In genomic region chr3:29565236-29565635, GRCh38 we compare ENCODE assay signal across 23 cellular contexts.
"Had no signal": no experiment of that assay in that cellular context is flagged by ENCODE, and none has a peak within 500 bp of the region (broad histone marks: within the 10 kb centered on the region; RNA-seq: fewer than 3 reads in every experiment).

No MANE protein-coding gene starts in this region.

- H3K27ac ChIP-seq: epithelial cell of prostate, neutrophil, parathyroid adenoma, WERI-Rb-1 had no signal

- H3K9me3 Mint-ChIP-seq: activated naive CD8-positive, alpha-beta T cell treated with anti-CD3 and anti-CD28 coated beads for 36 hours; activated T-helper 1 cell treated with anti-CD3 and anti-CD28 coated beads, Interleukin-12 subunit alpha, Interleukin-12 subunit beta, Interleukin-2, Interleukin-4 antibody, amounts not matched to agents 30 ng/mL and 10 ng/mL and 1 ng/mL, durations not matched to agents 14 hours and 24 hours and 36 hours; mesothelial cell of epicardium had no signal

- H3K27me3 ChIP-seq: neutrophil, thyroid gland had no signal

- DNase-seq: activated CD4-positive, alpha-beta T cell treated with anti-CD3 and anti-CD28 coated beads, Interleukin-2, amount 50 U/mL, for 4 hours; activated gamma-delta T cell treated with Interleukin-2 at 50 U/mL for 16 hours; activated naive CD8-positive, alpha-beta T cell treated with anti-CD3 and anti-CD28 coated beads for 36 hours; activated T-cell treated with anti-CD3 and anti-CD28 coated beads for 4 hours; cerebellar nuclear complex; effector CD8-positive, alpha-beta T cell; foreskin melanocyte; glutamatergic neuron; hypothalamus; islet precursor cell; stimulated activated CD4-positive, alpha-beta T cell treated with anti-CD3 and anti-CD28 coated beads, Interleukin-12 subunit alpha, Interleukin-12 subunit beta, amount 100 ng/mL, for 4 hours; stimulated activated CD4-positive, alpha-beta T cell treated with anti-CD3 and anti-CD28 coated beads, Interleukin-1b, Interleukin-23, amount 100 ng/mL, for 48 hours; stimulated activated CD8-positive, alpha-beta memory T cell treated with anti-CD3 and anti-CD28 coated beads, Interleukin-4, amount 100 ng/mL, for 48 hours; stimulated activated naive CD4-positive, alpha-beta T cell treated with Interleukin-2 at 50 U/mL for 16 hours; thyroid gland; WERI-Rb-1 had no signal

- H3K4me1 Mint-ChIP-seq: activated naive CD8-positive, alpha-beta T cell treated with anti-CD3 and anti-CD28 coated beads for 36 hours had no signal

- H3K4me1 ChIP-seq: parathyroid adenoma had no signal

- H3K4me3 ChIP-seq: thyroid gland had no signal

- H3K36me3 ChIP-seq: neutrophil, thyroid gland, WERI-Rb-1 had no signal

- H3K9ac ChIP-seq: parathyroid adenoma had no signal

- H3K9me3 ChIP-seq: neutrophil, thyroid gland had no signal

- ATAC-seq: natural killer cell treated with Interleukin-12 subunit alpha and Interleukin-12 subunit beta and Interleukin-15 and Interleukin-18, amount 100 ng/mL, for 72 hours had no signal

- H3K36me3 Mint-ChIP-seq: activated naive CD8-positive, alpha-beta T cell treated with anti-CD3 and anti-CD28 coated beads for 36 hours; mesothelial cell of epicardium; natural killer cell treated with Interleukin-12 subunit alpha and Interleukin-12 subunit beta and Interleukin-15 and Interleukin-18, amount 100 ng/mL, for 72 hours had no signal

- H3K27ac Mint-ChIP-seq: activated naive CD8-positive, alpha-beta T cell treated with anti-CD3 and anti-CD28 coated beads for 36 hours; activated T-helper 1 cell treated with anti-CD3 and anti-CD28 coated beads, Interleukin-12 subunit alpha, Interleukin-12 subunit beta, Interleukin-2, Interleukin-4 antibody, amounts not matched to agents 30 ng/mL and 10 ng/mL and 1 ng/mL, durations not matched to agents 14 hours and 24 hours and 36 hours; dendritic cell treated with granulocyte-macrophage colony-stimulating factor and Interleukin-4, amounts not matched to agents 40 ng/mL and 50 ng/mL, for 4 days; mesothelial cell of epicardium; natural killer cell treated with Interleukin-12 subunit alpha and Interleukin-12 subunit beta and Interleukin-15 and Interleukin-18, amount 100 ng/mL, for 72 hours had no signal

- H3K27me3 Mint-ChIP-seq: dendritic cell treated with granulocyte-macrophage colony-stimulating factor and Interleukin-4, amounts not matched to agents 40 ng/mL and 50 ng/mL, for 4 days; natural killer cell treated with Interleukin-12 subunit alpha and Interleukin-12 subunit beta and Interleukin-15 and Interleukin-18, amount 100 ng/mL, for 72 hours had no signal

- H2AFZ ChIP-seq: parathyroid adenoma had no signal

- H3K4me3 Mint-ChIP-seq: activated naive CD8-positive, alpha-beta T cell treated with anti-CD3 and anti-CD28 coated beads for 36 hours; activated T-helper 1 cell treated with anti-CD3 and anti-CD28 coated beads, Interleukin-12 subunit alpha, Interleukin-12 subunit beta, Interleukin-2, Interleukin-4 antibody, amounts not matched to agents 30 ng/mL and 10 ng/mL and 1 ng/mL, durations not matched to agents 14 hours and 24 hours and 36 hours; dendritic cell treated with granulocyte-macrophage colony-stimulating factor and Interleukin-4, amounts not matched to agents 40 ng/mL and 50 ng/mL, for 4 days; mesothelial cell of epicardium; natural killer cell treated with Interleukin-12 subunit alpha and Interleukin-12 subunit beta and Interleukin-15 and Interleukin-18, amount 100 ng/mL, for 72 hours had no signal
